ENCODE assay signal across 24 cellular contexts in the genomic region with DNA sequence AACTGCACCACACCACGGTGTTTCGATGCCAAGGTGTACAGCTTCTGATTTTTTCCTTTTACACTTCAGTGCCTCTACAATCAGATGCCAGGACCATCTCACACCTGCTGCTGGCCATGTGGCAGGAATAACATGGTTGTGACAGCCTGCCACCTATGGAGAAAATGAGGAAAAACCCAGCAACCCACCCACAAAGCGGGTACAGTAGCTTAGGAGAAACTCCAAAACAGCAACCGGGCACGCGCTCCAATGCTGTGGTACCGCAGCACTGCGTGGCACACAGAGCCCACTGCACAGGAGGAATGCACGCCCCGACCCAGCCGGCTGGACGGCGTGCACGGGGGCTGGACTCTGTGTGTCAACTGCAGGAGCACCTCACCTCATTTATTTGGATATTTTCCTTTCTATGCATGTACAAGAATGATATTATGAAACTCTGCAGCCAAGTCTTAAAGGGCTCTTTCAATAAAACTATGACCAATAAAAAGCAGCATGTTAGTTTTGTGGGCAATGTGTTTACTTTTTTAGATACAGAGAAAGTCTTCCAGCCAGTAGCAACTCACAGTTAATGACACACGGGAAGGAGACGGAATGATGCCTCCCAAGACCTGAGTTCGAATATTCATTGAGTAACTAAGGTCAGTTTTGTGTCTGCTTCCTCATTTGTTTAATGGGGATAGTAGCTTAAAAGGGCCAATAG. TPM values are rescaled to one million over a fixed set of nuclear protein-coding genes. Genes with fewer than 3 reads are reported as not detected.
A peak's percentile ranks its signal among the peaks of the same experiment; 100 is the strongest.
DNase-seq lines count a peak whose midpoint lies in the region; ATAC-seq and TF ChIP-seq lines count a peak whose summit lies in the region.
"Had no signal": no experiment of that assay in that cellular context is flagged by ENCODE, and none has a peak within 500 bp of the region (broad histone marks: within the 10 kb centered on the region; RNA-seq: fewer than 3 reads in every experiment).

No MANE protein-coding gene starts in this region.

- peak overlapping the region in 1 of 2 donors; percentile 5 for H3K27ac Mint-ChIP-seq in natural killer cell treated with Interleukin-12 subunit alpha and Interleukin-12 subunit beta and Interleukin-15 and Interleukin-18, amount 100 ng/mL, for 72 hours
- H3K27ac Mint-ChIP-seq: activated T-cell treated with anti-CD3 and anti-CD28 coated beads, Interleukin-2, amount 50 U/mL, for 72 hours; progenitor cell of endocrine pancreas had no signal

- no peak overlapping the region for H2AFZ ChIP-seq in DND-41 (ENCODE audit: low read depth, low read length)
- H2AFZ ChIP-seq: PC-9 had no signal

- H3K79me2 ChIP-seq in DND-41 (ENCODE audit: insufficient read depth, low read length): no peaks in the 10 kb centered on the region

- DNase-seq in NCI-H1092 treated with DMSO at 0.1 percent for 48 hours (lab: John Stamatoyannopoulos, UW) (peak; percentile 5), NCI-H1092 (lab: John Stamatoyannopoulos, UW) (no peak), DND-41 (no peak), RWPE1 (ENCODE audit: low spot score) (no peak), left kidney (ENCODE audit: low read depth, low spot score) (peak; percentile 42), NCI-H82 (lab: John Stamatoyannopoulos, UW) (no peak)
- DNase-seq in natural killer cell treated with Interleukin-12 subunit alpha and Interleukin-12 subunit beta and Interleukin-15 and Interleukin-18, amount 100 ng/mL, for 72 hours (ENCODE audit: low spot score): no peak
- DNase-seq: activated CD8-positive, alpha-beta memory T cell treated with anti-CD3 and anti-CD28 coated beads for 24 hours; activated T-cell treated with anti-CD3 and anti-CD28 coated beads, Interleukin-2, amount 50 U/mL, for 72 hours; brain microvascular endothelial cell; dermis blood vessel endothelial cell; DMS79 treated with DMSO at 0.1 percent for 48 hours; KBM-7; PC-9; stimulated activated CD4-positive, alpha-beta T cell treated with anti-CD3 and anti-CD28 coated beads, Interleukin-4, amount 100 ng/mL, for 1 hour; stomach; T-helper 9 cell had no signal

- no peak for ATAC-seq in DND-41 (ENCODE audit: insufficient read depth, low read depth)
- ATAC-seq in gastroesophageal sphincter: no peak
- ATAC-seq in natural killer cell treated with Interleukin-12 subunit alpha and Interleukin-12 subunit beta and Interleukin-15 and Interleukin-18, amount 100 ng/mL, for 72 hours: no peak
- ATAC-seq: activated T-cell treated with anti-CD3 and anti-CD28 coated beads, Interleukin-2, amount 50 U/mL, for 72 hours had no signal

- peaks cover 32% of the 10 kb centered on the region for H3K27me3 ChIP-seq in DND-41 (ENCODE audit: insufficient read depth, low read length, poor library complexity)
- H3K27me3 ChIP-seq in gastroesophageal sphincter: no peaks in the 10 kb centered on the region
- H3K27me3 ChIP-seq: brain microvascular endothelial cell, stomach had no signal

- no peak overlapping the region for H3K4me3 Mint-ChIP-seq in natural killer cell treated with Interleukin-12 subunit alpha and Interleukin-12 subunit beta and Interleukin-15 and Interleukin-18, amount 100 ng/mL, for 72 hours
- H3K4me3 Mint-ChIP-seq: activated T-cell treated with anti-CD3 and anti-CD28 coated beads, Interleukin-2, amount 50 U/mL, for 72 hours; neural crest cell had no signal

- H3K4me1 Mint-ChIP-seq in natural killer cell treated with Interleukin-12 subunit alpha and Interleukin-12 subunit beta and Interleukin-15 and Interleukin-18, amount 100 ng/mL, for 72 hours (ENCODE audit: low read depth in 2 of 2): peaks cover 13 to 26% of the 10 kb centered on the region in 2 donors

- 82 to 84% methylated on average over 4 to 16 of the region's 17 CpGs for WGBS in gastroesophageal sphincter (ENCODE audit: low coverage in 1 of 2), 2 donors

- H3K4me1 ChIP-seq in DND-41 (ENCODE audit: insufficient read depth, low read length): no peaks in the 10 kb centered on the region
- peaks cover 0 to 22% (median 14%) of the 10 kb centered on the region in 3 donors for H3K4me1 ChIP-seq in gastroesophageal sphincter

- CTCF ChIA-PET in RWPE1 (lab: Yijun Ruan, JAX): no interaction called here

- no peak for TF ChIP-seq POLR2A in gastroesophageal sphincter (IDR thresholded peaks at IDR 0.05)

- POLR2A ChIA-PET in RWPE1 (lab: Yijun Ruan, JAX; ENCODE audit: low non-redundant PET): no interaction called here

- H3K27me3 Mint-ChIP-seq in natural killer cell treated with Interleukin-12 subunit alpha and Interleukin-12 subunit beta and Interleukin-15 and Interleukin-18, amount 100 ng/mL, for 72 hours: no peaks in the 10 kb centered on the region
- H3K27me3 Mint-ChIP-seq: progenitor cell of endocrine pancreas had no signal

- peaks cover 10% of the 10 kb centered on the region for H3K36me3 Mint-ChIP-seq in natural killer cell treated with Interleukin-12 subunit alpha and Interleukin-12 subunit beta and Interleukin-15 and Interleukin-18, amount 100 ng/mL, for 72 hours

- H3K27ac ChIP-seq in DND-41 (ENCODE audit: low read length) (no peak overlapping the region), RWPE1 (peak overlapping the region; percentile 84), gastroesophageal sphincter (no peak overlapping the region)
- H3K27ac ChIP-seq: brain microvascular endothelial cell, C4-2B, epithelial cell of prostate, PC-9, SK-N-MC, skin epidermis, stomach had no signal

- H3K9ac ChIP-seq in DND-41 (ENCODE audit: low read depth, low read length): no peak overlapping the region

- H3K36me3 ChIP-seq in DND-41 (ENCODE audit: insufficient read depth, low read length): no peaks in the 10 kb centered on the region
- peaks cover 0 to 9% of the 10 kb centered on the region in 2 donors for H3K36me3 ChIP-seq in gastroesophageal sphincter
- H3K36me3 ChIP-seq: brain microvascular endothelial cell had no signal

- no peaks in the 10 kb centered on the region for H3K9me3 ChIP-seq in DND-41 (ENCODE audit: insufficient read depth, low read length, severe bottlenecking)
- H3K9me3 ChIP-seq in gastroesophageal sphincter: no peaks in the 10 kb centered on the region
- H3K9me3 ChIP-seq: stomach had no signal

- no peak overlapping the region for H3K4me2 ChIP-seq in DND-41 (ENCODE audit: insufficient read depth, low read length)
- H3K4me2 ChIP-seq: PC-9 had no signal

- TF ChIP-seq CTCF in DND-41 (IDR thresholded peaks at IDR 0.05; ENCODE audit: borderline replicate concordance, extremely low read depth, low read length, poor library complexity, severe bottlenecking): peak; percentile 26
- no peak for TF ChIP-seq CTCF in RWPE1 (conservative IDR thresholded peaks at IDR 0.05; ENCODE audit: low read depth)
- no peak for TF ChIP-seq CTCF in gastroesophageal sphincter (IDR thresholded peaks at IDR 0.05)

- H3K4me3 ChIP-seq in DND-41 (ENCODE audit: low read depth in 1 of 2, low read length in 2 of 2): no peak overlapping the region
- H3K4me3 ChIP-seq in gastroesophageal sphincter: no peak overlapping the region
- H3K4me3 ChIP-seq: PC-9, SK-N-MC, skin epidermis, stomach had no signal

- H3K9me3 Mint-ChIP-seq in natural killer cell treated with Interleukin-12 subunit alpha and Interleukin-12 subunit beta and Interleukin-15 and Interleukin-18, amount 100 ng/mL, for 72 hours: no peaks in the 10 kb centered on the region
- H3K9me3 Mint-ChIP-seq: activated T-cell treated with anti-CD3 and anti-CD28 coated beads, Interleukin-2, amount 50 U/mL, for 72 hours; neural crest cell had no signal

- no peak for TF ChIP-seq EP300 in gastroesophageal sphincter (IDR thresholded peaks at IDR 0.05)

- 0 out of 2 replicates have a peak, but pooled peaks cover 6% of the 10 kb centered on the region for H4K20me1 ChIP-seq in DND-41 (ENCODE audit: insufficient read depth, low read length)

RNA-seq across cellular contexts. Expression of gene MAP1LC3B, which starts 45.9 kb away (rescaled TPM):
- 10 to 100 TPM; 53.9 to 64.8 (median 57.9) TPM for total RNA-seq in gastroesophageal sphincter
- 10 to 100 TPM; 41.0 to 84.2 TPM for total RNA-seq in natural killer cell treated with Interleukin-12 subunit alpha and Interleukin-12 subunit beta and Interleukin-15 and Interleukin-18, amount 100 ng/mL, for 72 hours

RNA-seq across cellular contexts. Expression of gene FBXO31, which starts 54.5 kb away (rescaled TPM):
- total RNA-seq in gastroesophageal sphincter: 100 to 1,000 TPM in 1 of 4 donors, 10 to 100 TPM in 3; 69.2 to 141 (median 85.1) TPM
- 10 to 100 TPM; 30.5 to 36.9 TPM for total RNA-seq in natural killer cell treated with Interleukin-12 subunit alpha and Interleukin-12 subunit beta and Interleukin-15 and Interleukin-18, amount 100 ng/mL, for 72 hours

RNA-seq across cellular contexts. Expression of gene ZCCHC14, which starts 54.8 kb away (rescaled TPM):
- 10 to 100 TPM; 15.5 to 24.9 (median 19.9) TPM for total RNA-seq in gastroesophageal sphincter
- 10 to 100 TPM; 15.7 to 15.9 TPM for total RNA-seq in natural killer cell treated with Interleukin-12 subunit alpha and Interleukin-12 subunit beta and Interleukin-15 and Interleukin-18, amount 100 ng/mL, for 72 hours

Comparison
In these comparisons a context has a peak if more than half of its experiments do, and no peak if none do; other contexts are left out.
1. DNase-seq: peak in NCI-H1092 treated with DMSO at 0.1 percent for 48 hours (single experiment) and left kidney (single experiment); none in NCI-H1092 (single experiment), DND-41 (single experiment), RWPE1 (single experiment), NCI-H82 (single experiment) and natural killer cell treated with Interleukin-12 subunit alpha and Interleukin-12 subunit beta and Interleukin-15 and Interleukin-18, amount 100 ng/mL, for 72 hours (single experiment).